Comparison of ENCODE assay signal across 8 cellular contexts in the genomic region with DNA sequence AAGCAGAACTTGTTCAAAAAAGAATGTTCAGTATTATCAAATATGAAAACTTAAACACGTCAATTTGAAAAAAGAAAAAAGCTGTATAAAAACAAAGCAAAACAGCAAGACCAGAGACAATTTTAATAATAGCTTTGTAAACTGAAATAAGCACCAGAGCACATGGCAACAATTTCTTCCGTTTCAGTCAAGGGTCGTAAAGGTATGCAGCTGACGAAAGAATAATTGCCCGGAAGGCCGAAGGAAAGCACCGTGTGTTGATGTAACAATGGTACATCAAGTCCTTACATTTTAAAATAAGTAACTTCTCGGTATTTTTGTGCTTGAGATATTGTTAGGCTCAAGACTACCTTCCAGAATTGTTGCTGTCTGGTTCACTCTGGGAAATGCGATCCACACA. TPM values are rescaled to one million over a fixed set of nuclear protein-coding genes. Genes with fewer than 3 reads are reported as not detected.
DNase-seq lines count a peak whose midpoint lies in the region; ATAC-seq and TF ChIP-seq lines count a peak whose summit lies in the region.

No MANE protein-coding gene starts in this region.

- TF ChIP-seq RAD21 in liver (IDR thresholded peaks at IDR 0.05), result no peak

- peaks cover 0 to 16% of the 10 kb centered on the region in 2 donors for H3K4me1 ChIP-seq in ascending aorta
- peaks cover 6 to 49% (median 30%) of the 10 kb centered on the region in 4 donors for H3K4me1 ChIP-seq in liver (ENCODE audit: control insufficient read depth in 4 of 4, insufficient read depth in 4 of 4, low read length in 3 of 4)
- H3K4me1 ChIP-seq in adrenal gland (replicated peaks in 1 of 2), result peaks cover 15 to 54% of the 10 kb centered on the region in 2 donors

- 7% methylated on average over 9 of the region's 9 CpGs for WGBS in liver
- WGBS in adrenal gland, 4 donors, result 3 to 5% (median 4%) methylated on average over 9 of the region's 9 CpGs

- no peaks in the 10 kb centered on the region for H3K9me3 Mint-ChIP-seq in type B pancreatic cell

- H3K9me3 ChIP-seq in ascending aorta, result no peaks in the 10 kb centered on the region
- no peaks in the 10 kb centered on the region for H3K9me3 ChIP-seq in liver (ENCODE audit: control insufficient read depth in 4 of 4, low read length in 3 of 4)
- H3K9me3 ChIP-seq in adrenal gland (replicated peaks in 1 of 3), result no peaks in the 10 kb centered on the region

- no peaks in the 10 kb centered on the region for H3K27me3 Mint-ChIP-seq in type B pancreatic cell

- TF ChIP-seq POLR2A in adrenal gland (IDR thresholded peaks at IDR 0.05), result no peak

- intact Hi-C loops in ascending aorta (cut with DNase I), result loop anchor here (5.0 to 10.0 kb wide), 3 partner anchors 379 to 1739 kb away; partner anchors contain the start of gene MRPS31
- intact Hi-C loops in adrenal gland (cut with DNase I), result no loop called here

- H3K4me3 Mint-ChIP-seq in type B pancreatic cell, result peak overlapping the region; percentile 97

- DNase-seq in ELF-1 (ENCODE audit: low read depth, low spot score), result peak; percentile 24
- DNase-seq in NAMALWA (ENCODE audit: low spot score), result peak; percentile 63
- DNase-seq in ascending aorta (ENCODE audit: low spot score in 2 of 2), result no peak
- no peak for DNase-seq in type B pancreatic cell (ENCODE audit: extremely low spot score, unreplicated experiment)
- no peak for DNase-seq in adrenal gland

- H3K36me3 ChIP-seq in ascending aorta (no peaks in the 10 kb centered on the region), liver (ENCODE audit: control insufficient read depth in 4 of 4, insufficient read depth in 3 of 4, low read depth in 1 of 4, low read length in 3 of 4) (no peaks in the 10 kb centered on the region), adrenal gland (replicated peaks in 1 of 2) (no peaks in the 10 kb centered on the region)

- H3K4me3 ChIP-seq in ascending aorta (peak overlapping the region; percentile 97 to 100), liver (ENCODE audit: low read depth in 1 of 3, low read length in 3 of 3) (peak overlapping the region; percentile 63 to 100 (median 90)), adrenal gland (peak overlapping the region in 1 of 4 donors; percentile 87)

- peaks cover 35% of the 10 kb centered on the region for H3K4me1 Mint-ChIP-seq in type B pancreatic cell (ENCODE audit: unreplicated experiment)

- H3K27ac ChIP-seq in ascending aorta (no peak overlapping the region), liver (ENCODE audit: low read depth in 1 of 2, low read length in 2 of 2) (no peak overlapping the region), adrenal gland (no peak overlapping the region)

- H3K27me3 ChIP-seq in ascending aorta (no peaks in the 10 kb centered on the region), liver (ENCODE audit: control insufficient read depth in 4 of 4, insufficient read depth in 4 of 4, low read length in 3 of 4) (no peaks in the 10 kb centered on the region), adrenal gland (no peaks in the 10 kb centered on the region)

- H3K27ac Mint-ChIP-seq in type B pancreatic cell, result peak overlapping the region; percentile 84

- peak overlapping the region; percentile 70 to 71 for H3K9ac ChIP-seq in liver (ENCODE audit: low read depth in 1 of 2, low read length in 2 of 2)

- no peak for TF ChIP-seq CTCF in ascending aorta (IDR thresholded peaks at IDR 0.05)
- TF ChIP-seq CTCF in liver (IDR thresholded peaks at IDR 0.05; ENCODE audit: low read depth, low read length, missing input control), result no peak
- no peak for TF ChIP-seq CTCF in type B pancreatic cell (conservative IDR thresholded peaks at IDR 0.05)
- TF ChIP-seq CTCF in adrenal gland (IDR thresholded peaks at IDR 0.05), result no peak

- ATAC-seq in HG03354 (IDR thresholded peaks at IDR 0.05; ENCODE audit: poor library complexity, severe bottlenecking, unreplicated experiment) (no peak), GM18517 (IDR thresholded peaks at IDR 0.05; ENCODE audit: unreplicated experiment) (no peak)

- peaks cover 4% of the 10 kb centered on the region for H3K36me3 Mint-ChIP-seq in type B pancreatic cell

TF ChIP-seq in liver, 16 proteins besides CTCF, POLR2A, EP300 and RAD21:
- TF ChIP-seq YY1 (IDR thresholded peaks at IDR 0.05) (no peak), GABPA (IDR thresholded peaks at IDR 0.05 in 1 of 2, conservative IDR thresholded peaks at IDR 0.05 in 1 of 2) (no peak), REST (IDR thresholded peaks at IDR 0.05) (no peak), FOXA2 (IDR thresholded peaks at IDR 0.05) (no peak), SP1 (IDR thresholded peaks at IDR 0.05) (no peak), NR2F2 (IDR thresholded peaks at IDR 0.05) (no peak), HNF4A (conservative IDR thresholded peaks at IDR 0.05) (no peak)
- TF ChIP-seq, protein P1, sequence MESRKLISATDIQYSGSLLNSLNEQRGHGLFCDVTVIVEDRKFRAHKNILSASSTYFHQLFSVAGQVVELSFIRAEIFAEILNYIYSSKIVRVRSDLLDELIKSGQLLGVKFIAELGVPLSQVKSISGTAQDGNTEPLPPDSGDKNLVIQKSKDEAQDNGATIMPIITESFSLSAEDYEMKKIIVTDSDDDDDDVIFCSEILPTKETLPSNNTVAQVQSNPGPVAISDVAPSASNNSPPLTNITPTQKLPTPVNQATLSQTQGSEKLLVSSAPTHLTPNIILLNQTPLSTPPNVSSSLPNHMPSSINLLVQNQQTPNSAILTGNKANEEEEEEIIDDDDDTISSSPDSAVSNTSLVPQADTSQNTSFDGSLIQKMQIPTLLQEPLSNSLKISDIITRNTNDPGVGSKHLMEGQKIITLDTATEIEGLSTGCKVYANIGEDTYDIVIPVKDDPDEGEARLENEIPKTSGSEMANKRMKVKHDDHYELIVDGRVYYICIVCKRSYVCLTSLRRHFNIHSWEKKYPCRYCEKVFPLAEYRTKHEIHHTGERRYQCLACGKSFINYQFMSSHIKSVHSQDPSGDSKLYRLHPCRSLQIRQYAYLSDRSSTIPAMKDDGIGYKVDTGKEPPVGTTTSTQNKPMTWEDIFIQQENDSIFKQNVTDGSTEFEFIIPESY (IDR thresholded peaks at IDR 0.05), result no peak

RNA-seq across cellular contexts. Expression of gene PROSER1, which starts 1.7 kb away (rescaled TPM):
- 60.7 TPM for total RNA-seq in ascending aorta
- 10 to 100 TPM; 11.1 to 11.3 TPM for total RNA-seq in liver
- 1 to 10 TPM; 3.0 to 3.5 TPM for polyA plus RNA-seq in liver
- 40.9 TPM in 2 replicates for total RNA-seq in type B pancreatic cell (ENCODE audit: low replicate concordance)
- 10 to 100 TPM in 7 of 8 donors, 1 to 10 TPM in 1; 7.8 to 31.4 (median 19.0) TPM for total RNA-seq in adrenal gland
- 10 to 100 TPM; 14.1 to 19.2 (median 17.8) TPM for polyA plus RNA-seq in adrenal gland

RNA-seq across cellular contexts. Expression of gene NHLRC3, which starts 2.0 kb away (rescaled TPM):
- 7.1 TPM for total RNA-seq in ascending aorta
- total RNA-seq in liver, result 10 to 100 TPM; 16.2 TPM
- polyA plus RNA-seq in liver, result 1 to 10 TPM; 8.4 to 9.3 TPM
- total RNA-seq in type B pancreatic cell (ENCODE audit: low replicate concordance), result 17.3 and 24.8 TPM in 2 replicates
- 10 to 100 TPM in 7 of 8 donors, 1 to 10 TPM in 1; 6.6 to 25.7 (median 21.1) TPM for total RNA-seq in adrenal gland
- polyA plus RNA-seq in adrenal gland, result 10 to 100 TPM; 13.8 to 19.6 (median 19.0) TPM

RNA-seq across cellular contexts. Expression of gene STOML3, which starts 45.6 kb away (rescaled TPM):
- not detected for total RNA-seq in ascending aorta
- not detected for total RNA-seq in liver
- not detected for polyA plus RNA-seq in liver
- total RNA-seq in type B pancreatic cell (ENCODE audit: low replicate concordance), result 0.56 TPM in 1 of 2 replicates, not detected in the other
- total RNA-seq in adrenal gland, result not detected
- not detected for polyA plus RNA-seq in adrenal gland

Comparison
In these comparisons a context has a peak if more than half of its experiments do, and no peak if none do; other contexts are left out.
1. DNase-seq: peak in ELF-1 (single experiment) and NAMALWA (single experiment); none in ascending aorta (0 of 2), type B pancreatic cell (single experiment) and adrenal gland (0 of 7).